In genomic region chr17:68514809-68515208, GRCh38 we compare ENCODE assay signal across 1 cellular context.
TF ChIP-seq lines count a peak whose summit lies in the region.

No MANE protein-coding gene starts in this region.

TF ChIP-seq in GM23338, 12 proteins besides CTCF, POLR2A, EP300 and RAD21 (continued from another document):
- TF ChIP-seq ETS1 (IDR thresholded peaks at IDR 0.05) = no peak
- TF ChIP-seq NANOG (IDR thresholded peaks at IDR 0.05; ENCODE audit: borderline replicate concordance) = no peak
- TF ChIP-seq ZNF462 (CRISPR knock-in tag; IDR thresholded peaks at IDR 0.05) = no peak
- TF ChIP-seq EZH2phosphoT487 (IDR thresholded peaks at IDR 0.05; ENCODE audit: unreplicated experiment) = no peak
- TF ChIP-seq STAT1 (IDR thresholded peaks at IDR 0.05; ENCODE audit: unreplicated experiment) = no peak
- no peak for TF ChIP-seq POLR2AphosphoS5 (IDR thresholded peaks at IDR 0.05; ENCODE audit: low read depth)
- TF ChIP-seq EZH2 (IDR thresholded peaks at IDR 0.05; ENCODE audit: low read depth, unreplicated experiment) = no peak
